In genomic region chr9:91948423-91949292, GRCh38 we compare ENCODE assay signal across 9 cellular contexts. TPM values are rescaled to one million over a fixed set of nuclear protein-coding genes. Genes with fewer than 3 reads are reported as not detected.
DNase-seq lines count a peak whose midpoint lies in the region; ATAC-seq, FAIRE-seq and TF ChIP-seq lines count a peak whose summit lies in the region.
"Had no signal": no experiment of that assay in that cellular context is flagged by ENCODE, and none has a peak within 500 bp of the region (broad histone marks: within the 10 kb centered on the region; RNA-seq: fewer than 3 reads in every experiment).

No MANE protein-coding gene starts in this region.

- H3K36me3 ChIP-seq in breast epithelium (no peaks in the 10 kb centered on the region), kidney (ENCODE audit: control insufficient read depth in 1 of 2, insufficient read depth in 2 of 2, low read length in 2 of 2) (no peaks in the 10 kb centered on the region)

- H3K9ac ChIP-seq in kidney (ENCODE audit: low read length in 2 of 2): no peak overlapping the region

- peak overlapping the region; percentile 51 to 77 (median 69) for H3K4me3 ChIP-seq in breast epithelium
- peak overlapping the region; percentile 24 to 46 for H3K4me3 ChIP-seq in kidney (ENCODE audit: low read length in 2 of 2)

- no peaks in the 10 kb centered on the region for H3K9me3 Mint-ChIP-seq in stimulated activated naive CD8-positive, alpha-beta T cell treated with anti-CD3 and anti-CD28 coated beads, Interleukin-15, amount 100 ng/mL, for 72 hours
- peaks cover 0 to 2% (median 0%) of the 10 kb centered on the region in 6 donors for H3K9me3 Mint-ChIP-seq in immature natural killer cell
- H3K9me3 Mint-ChIP-seq: natural killer cell treated with Interleukin-12 subunit alpha and Interleukin-12 subunit beta and Interleukin-15 and Interleukin-18, amount 100 ng/mL, for 72 hours had no signal

- peak in 2 of 3 donors; percentile 55 to 60 for TF ChIP-seq CTCF in breast epithelium (IDR thresholded peaks at IDR 0.05)
- no peak for TF ChIP-seq CTCF in kidney (IDR thresholded peaks at IDR 0.05; ENCODE audit: borderline replicate concordance, extremely low read depth, insufficient read depth)

- H3K4me1 ChIP-seq in breast epithelium (peaks cover 0 to 12% of the 10 kb centered on the region in 2 donors), kidney (ENCODE audit: control insufficient read depth in 1 of 2, insufficient read depth in 1 of 2, low read depth in 1 of 2, low read length in 2 of 2) (peaks cover 0 to 3% of the 10 kb centered on the region in 2 donors)

- no peaks in the 10 kb centered on the region for H3K27me3 ChIP-seq in breast epithelium

- peak; percentile 63 for ATAC-seq in stimulated activated naive CD8-positive, alpha-beta T cell treated with anti-CD3 and anti-CD28 coated beads, Interleukin-15, amount 100 ng/mL, for 72 hours
- ATAC-seq in HG03457 (IDR thresholded peaks at IDR 0.05; ENCODE audit: unreplicated experiment) (no peak), GM19467 (IDR thresholded peaks at IDR 0.05; ENCODE audit: unreplicated experiment) (no peak)

- peaks cover 13% of the 10 kb centered on the region for H3K4me1 Mint-ChIP-seq in stimulated activated naive CD8-positive, alpha-beta T cell treated with anti-CD3 and anti-CD28 coated beads, Interleukin-15, amount 100 ng/mL, for 72 hours
- peaks cover 5 to 6% of the 10 kb centered on the region in 2 donors for H3K4me1 Mint-ChIP-seq in immature natural killer cell

- no peaks in the 10 kb centered on the region for H3K36me3 Mint-ChIP-seq in immature natural killer cell
- H3K36me3 Mint-ChIP-seq: natural killer cell treated with Interleukin-12 subunit alpha and Interleukin-12 subunit beta and Interleukin-15 and Interleukin-18, amount 100 ng/mL, for 72 hours had no signal

- intact Hi-C loops in breast epithelium (cut with DNase I; ENCODE audit: low total_unique reads) (no loop called here), kidney (cut with DNase I) (no loop called here)

- DNase-seq in GM19239 (ENCODE audit: insufficient read length, low spot score): peak; percentile 22
- DNase-seq in NCI-H526 treated with DMSO at 0.1 percent for 48 hours (lab: John Stamatoyannopoulos, UW): peak; percentile 57
- DNase-seq in breast epithelium (ENCODE audit: low spot score in 2 of 2): peak; percentile 50 to 76
- DNase-seq in kidney: peak; percentile 85
- DNase-seq in stimulated activated naive CD8-positive, alpha-beta T cell treated with anti-CD3 and anti-CD28 coated beads, Interleukin-15, amount 100 ng/mL, for 72 hours: peak; percentile 28 to 32
- no peak for DNase-seq in immature natural killer cell

- peaks cover 91% of the 10 kb centered on the region for H3K27me3 Mint-ChIP-seq in stimulated activated naive CD8-positive, alpha-beta T cell treated with anti-CD3 and anti-CD28 coated beads, Interleukin-15, amount 100 ng/mL, for 72 hours
- peaks cover 15 to 24% (median 16%) of the 10 kb centered on the region in 3 donors for H3K27me3 Mint-ChIP-seq in immature natural killer cell (ENCODE audit: low read depth in 3 of 3)

- no peak for TF ChIP-seq POLR2A in breast epithelium (IDR thresholded peaks at IDR 0.05)

- H3K9me3 ChIP-seq in breast epithelium (peaks cover 0 to 5% of the 10 kb centered on the region in 2 donors), kidney (ENCODE audit: control insufficient read depth in 1 of 2, low read length in 2 of 2) (peaks cover 2 to 5% of the 10 kb centered on the region in 2 donors)

- H3K4me3 Mint-ChIP-seq in stimulated activated naive CD8-positive, alpha-beta T cell treated with anti-CD3 and anti-CD28 coated beads, Interleukin-15, amount 100 ng/mL, for 72 hours: peak overlapping the region; percentile 19 to 53
- H3K4me3 Mint-ChIP-seq in immature natural killer cell: peak overlapping the region in 1 of 5 donors; percentile 55
- H3K4me3 Mint-ChIP-seq: natural killer cell treated with Interleukin-12 subunit alpha and Interleukin-12 subunit beta and Interleukin-15 and Interleukin-18, amount 100 ng/mL, for 72 hours had no signal

- no peak overlapping the region for H3K27ac Mint-ChIP-seq in stimulated activated naive CD8-positive, alpha-beta T cell treated with anti-CD3 and anti-CD28 coated beads, Interleukin-15, amount 100 ng/mL, for 72 hours
- H3K27ac Mint-ChIP-seq in immature natural killer cell: no peak overlapping the region
- H3K27ac Mint-ChIP-seq: natural killer cell treated with Interleukin-12 subunit alpha and Interleukin-12 subunit beta and Interleukin-15 and Interleukin-18, amount 100 ng/mL, for 72 hours had no signal

- FAIRE-seq in GM19239 (lab: Jason Lieb, UNC) (no peak), kidney (lab: Jason Lieb, UNC) (no peak)

- H3K27ac ChIP-seq in breast epithelium: peak overlapping the region; percentile 70 to 78
- no peak overlapping the region for H3K27ac ChIP-seq in kidney (ENCODE audit: low read depth in 2 of 2, low read length in 2 of 2)

RNA-seq across cellular contexts. Expression of gene ROR2, which starts 1.4 kb away (rescaled TPM):
- 10 to 100 TPM in 2 of 3 donors, 1 to 10 TPM in 1; 2.1 to 25.6 (median 10.2) TPM for total RNA-seq in breast epithelium
- total RNA-seq in kidney: 5.7 TPM
- polyA plus RNA-seq in kidney (ENCODE audit: insufficient read depth, low read depth, low replicate concordance): 1.5 TPM
- not detected for polyA plus RNA-seq in immature natural killer cell

Comparison
In these comparisons a context has a peak if more than half of its experiments do, and no peak if none do; other contexts are left out.
1. DNase-seq: peak in GM19239 (single experiment), NCI-H526 treated with DMSO at 0.1 percent for 48 hours (single experiment), breast epithelium (2 of 2), kidney (single experiment) and stimulated activated naive CD8-positive, alpha-beta T cell treated with anti-CD3 and anti-CD28 coated beads, Interleukin-15, amount 100 ng/mL, for 72 hours (2 of 2); none in immature natural killer cell (0 of 3).
2. H3K27ac ChIP-seq: peak in breast epithelium (2 of 2); none in kidney (0 of 2).